ENCODE assay signal across 27 cellular contexts in the genomic region with DNA sequence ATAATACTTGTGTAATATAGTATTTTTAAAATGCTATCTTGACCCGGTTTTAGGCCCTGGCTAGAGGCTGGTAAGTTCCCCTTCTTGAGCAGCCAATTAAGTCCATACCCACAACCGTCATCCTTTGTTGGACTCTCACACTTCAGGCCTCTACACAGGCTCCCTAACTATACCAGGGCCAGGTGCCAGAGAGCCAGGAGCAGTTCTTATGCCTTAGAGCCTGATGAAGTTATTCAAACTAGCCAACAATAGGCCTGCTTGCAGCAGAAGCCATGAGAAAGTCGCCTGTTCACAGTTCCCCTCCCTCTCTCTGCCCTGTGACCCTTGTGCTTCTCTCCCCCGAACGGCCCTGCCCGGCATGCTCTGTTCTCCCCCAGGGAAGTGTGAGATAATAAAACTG.
"Had no signal": no experiment of that assay in that cellular context is flagged by ENCODE, and none has a peak within 500 bp of the region (broad histone marks: within the 10 kb centered on the region; RNA-seq: fewer than 3 reads in every experiment).

No MANE protein-coding gene starts in this region.

- H3K4me1 ChIP-seq: foreskin keratinocyte, gastroesophageal sphincter, heart left ventricle, psoas muscle, suprapubic skin, thyroid gland, upper lobe of left lung, uterus had no signal

- H3K27me3 Mint-ChIP-seq: stimulated activated naive B cell treated with anti-CD40 and anti-IgM and Interleukin-4, amounts not matched to agents 10 μg/mL and 1 μg/mL and 100 μg/mL, for 72 hours had no signal

- H3K27ac Mint-ChIP-seq: endodermal cell; memory B cell; mesothelial cell of epicardium; natural killer cell; stimulated activated naive B cell treated with anti-CD40 and anti-IgM and Interleukin-4, amounts not matched to agents 10 μg/mL and 1 μg/mL and 100 μg/mL, for 72 hours; stimulated activated naive CD8-positive, alpha-beta T cell treated with anti-CD3 and anti-CD28 coated beads, Interleukin-15, Interleukin-2, amounts not matched to agents 100 ng/mL and 50 ng/mL, for 24 hours had no signal

- H3K27me3 ChIP-seq: foreskin keratinocyte, gastroesophageal sphincter, hepatocyte, ovary, sigmoid colon, suprapubic skin, thyroid gland, upper lobe of left lung, uterus had no signal

- H3K4me3 ChIP-seq: dorsolateral prefrontal cortex, gastroesophageal sphincter, heart left ventricle, hepatocyte, lung, ovary, psoas muscle, sigmoid colon, suprapubic skin, thyroid gland, upper lobe of left lung, uterus had no signal

- H2AFZ ChIP-seq: hepatocyte had no signal

- H3K9me3 ChIP-seq: gastroesophageal sphincter, ovary, psoas muscle, sigmoid colon, suprapubic skin, thyroid gland, upper lobe of left lung, uterus had no signal

- H3K27ac ChIP-seq: dorsolateral prefrontal cortex, epithelial cell of prostate, foreskin keratinocyte, gastroesophageal sphincter, heart left ventricle, hepatocyte, ovary, psoas muscle, sigmoid colon, suprapubic skin, thyroid gland, upper lobe of left lung, uterus had no signal

- H3K4me3 Mint-ChIP-seq: endodermal cell; memory B cell; mesothelial cell of epicardium; natural killer cell; stimulated activated naive B cell treated with anti-CD40 and anti-IgM and Interleukin-4, amounts not matched to agents 10 μg/mL and 1 μg/mL and 100 μg/mL, for 72 hours; stimulated activated naive CD8-positive, alpha-beta T cell treated with anti-CD3 and anti-CD28 coated beads, Interleukin-15, Interleukin-2, amounts not matched to agents 100 ng/mL and 50 ng/mL, for 24 hours had no signal

- H3K4me2 ChIP-seq: hepatocyte had no signal

- DNase-seq: cerebellar nuclear complex; cortex of kidney; dorsolateral prefrontal cortex; effector CD8-positive, alpha-beta T cell; endodermal cell; foreskin keratinocyte; heart left ventricle; kidney; natural killer cell; occipital lobe; ovary; posterior cingulate gyrus; psoas muscle; right cardiac atrium; sigmoid colon; stimulated activated naive B cell treated with anti-CD40 and anti-IgM and Interleukin-4, amounts not matched to agents 10 μg/mL and 1 μg/mL and 100 μg/mL, for 72 hours; thyroid gland; upper lobe of left lung; uterus had no signal

- H3K4me1 Mint-ChIP-seq: memory B cell; mesothelial cell of epicardium; natural killer cell; stimulated activated naive B cell treated with anti-CD40 and anti-IgM and Interleukin-4, amounts not matched to agents 10 μg/mL and 1 μg/mL and 100 μg/mL, for 72 hours had no signal

- H3K36me3 Mint-ChIP-seq: memory B cell; mesothelial cell of epicardium; stimulated activated naive B cell treated with anti-CD40 and anti-IgM and Interleukin-4, amounts not matched to agents 10 μg/mL and 1 μg/mL and 100 μg/mL, for 72 hours had no signal

- H3K9me3 Mint-ChIP-seq: endodermal cell; mesothelial cell of epicardium; stimulated activated naive CD8-positive, alpha-beta T cell treated with anti-CD3 and anti-CD28 coated beads, Interleukin-15, Interleukin-2, amounts not matched to agents 100 ng/mL and 50 ng/mL, for 24 hours had no signal

- H3K36me3 ChIP-seq: gastroesophageal sphincter, heart left ventricle, ovary, sigmoid colon, suprapubic skin, thyroid gland, upper lobe of left lung, uterus had no signal
